Comparison of ENCODE assay signal across 1 cellular context in genomic region chr6:42050011-42050896, GRCh38.
TF ChIP-seq lines count a peak whose summit lies in the region.

Gene TAF8 (plus strand): TSS chr6:42050524. CDS start chr6:42050542, 18 bp downstream.

TF ChIP-seq in GM12878, 131 proteins besides CTCF, POLR2A, EP300 and RAD21 (continued from another document):
- TF ChIP-seq E2F8 (IDR thresholded peaks at IDR 0.05; ENCODE audit: low read depth, partially characterized antibody) (peak; percentile 16), MYC (IDR thresholded peaks at IDR 0.05; ENCODE audit: insufficient read depth, insufficient read length, insufficient replicate concordance, low read length, severe bottlenecking) (no peak), CUX1 (IDR thresholded peaks at IDR 0.05; ENCODE audit: insufficient replicate concordance, low read depth, low read length) (no peak), STAT1 (conservative IDR thresholded peaks at IDR 0.05) (0 out of 2 replicates have a peak, but pooled peaks have one; percentile 83), USF1 (IDR thresholded peaks at IDR 0.05; ENCODE audit: borderline replicate concordance, extremely low read length, insufficient read depth, low read depth, low read length) (peak; percentile 55), RELA (IDR thresholded peaks at IDR 0.05; ENCODE audit: borderline replicate concordance, partially characterized antibody) (peak; percentile 93), HCFC1 (IDR thresholded peaks at IDR 0.05; ENCODE audit: low read length) (peak; percentile 87), REST (IDR thresholded peaks at IDR 0.05; ENCODE audit: low read depth, low read length) (0 out of 2 replicates have a peak, but pooled peaks have one; percentile 22), SREBF1 (IDR thresholded peaks at IDR 0.05; ENCODE audit: low read length) (peak; percentile 83), SRF (IDR thresholded peaks at IDR 0.05; ENCODE audit: low read depth in 2 of 2, low read length in 2 of 2) (no peak), MTA2 (IDR thresholded peaks at IDR 0.05; ENCODE audit: low read depth) (no peak), RUNX3 (IDR thresholded peaks at IDR 0.05; ENCODE audit: low read length) (peak; percentile 74), NKRF (conservative IDR thresholded peaks at IDR 0.05) (peak; percentile 88), TARDBP (IDR thresholded peaks at IDR 0.05; ENCODE audit: borderline replicate concordance) (peak; percentile 59), HDAC6 (IDR thresholded peaks at IDR 0.05; ENCODE audit: unreplicated experiment) (no peak)
TF ChIP-seq in GM12878: peak in this region for 74.
